10 cellular contexts compared by ENCODE assay signal in the genomic region with DNA sequence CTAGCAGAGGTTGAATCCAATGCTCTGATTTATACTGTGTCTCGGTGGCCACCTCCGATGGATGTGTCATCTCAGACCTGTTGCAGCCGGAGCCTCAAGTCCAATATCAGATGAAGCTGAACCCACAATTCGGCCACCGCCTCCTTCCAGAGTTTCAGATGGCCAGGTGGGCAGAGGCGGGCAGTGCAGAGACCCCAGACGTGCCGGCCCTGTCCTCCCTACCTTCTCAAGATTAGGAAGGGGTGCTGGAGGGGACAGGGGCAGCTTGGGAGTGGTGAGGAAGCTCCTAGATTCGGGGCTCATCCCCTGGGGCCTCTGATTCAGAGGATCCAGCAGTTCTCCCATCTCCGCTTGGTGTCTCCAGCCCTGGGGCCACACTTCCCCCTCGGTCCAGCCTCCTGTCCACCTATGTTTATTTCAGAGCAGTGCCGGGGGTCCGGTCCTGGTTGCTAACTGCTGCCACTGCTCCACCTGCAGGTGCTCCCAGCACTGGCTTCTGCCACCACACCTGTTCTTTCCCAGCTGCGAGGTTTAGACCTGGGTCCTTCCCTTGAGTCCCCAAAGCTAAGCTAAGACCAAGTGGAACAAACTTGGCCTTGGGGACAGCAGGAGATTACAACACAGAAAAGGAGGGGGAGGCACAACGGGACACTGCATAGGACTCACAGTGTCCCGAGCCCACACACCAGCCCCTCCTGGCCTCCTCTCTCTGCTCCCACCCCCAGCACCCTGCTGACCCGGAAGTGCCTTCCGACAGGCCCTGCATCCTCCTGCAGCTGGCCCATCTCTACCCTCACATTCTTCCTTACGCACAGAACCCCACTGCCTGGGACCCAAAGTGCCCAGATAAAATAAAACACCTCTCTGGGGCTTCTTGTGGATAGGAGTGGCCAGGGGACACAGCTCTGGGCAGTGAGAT.
DNase-seq lines count a peak whose midpoint lies in the region; ATAC-seq and TF ChIP-seq lines count a peak whose summit lies in the region.
"Had no signal": no experiment of that assay in that cellular context is flagged by ENCODE, and none has a peak within 500 bp of the region (broad histone marks: within the 10 kb centered on the region; RNA-seq: fewer than 3 reads in every experiment).

No MANE protein-coding gene starts in this region.

- H3K4me2 ChIP-seq in osteoblast (ENCODE audit: insufficient read depth, low read length): peak overlapping the region; percentile 87

- H3K27ac ChIP-seq in osteoblast (ENCODE audit: low read depth, low read length): no peak overlapping the region

- no peak for TF ChIP-seq CTCF in osteoblast (IDR thresholded peaks at IDR 0.05; ENCODE audit: extremely low read depth, low read depth, low read length)

- H2AFZ ChIP-seq in osteoblast (ENCODE audit: low read length): no peak overlapping the region

- no peaks in the 10 kb centered on the region for H3K9me3 Mint-ChIP-seq in activated CD4-positive, alpha-beta T cell treated with anti-CD3 and anti-CD28 coated beads, Interleukin-2, amount 10 ng/mL, durations not matched to agents 24 days and 14 days
- H3K9me3 Mint-ChIP-seq in IgD-negative memory B cell: no peaks in the 10 kb centered on the region
- no peaks in the 10 kb centered on the region for H3K9me3 Mint-ChIP-seq in activated naive CD8-positive, alpha-beta T cell treated with anti-CD3 and anti-CD28 coated beads, Interleukin-2, amount 50 U/mL, for 24 hours

- H3K9me3 ChIP-seq in osteoblast (ENCODE audit: low read depth, low read length): no peaks in the 10 kb centered on the region

- peaks cover 8% of the 10 kb centered on the region for H3K4me1 Mint-ChIP-seq in activated CD4-positive, alpha-beta T cell treated with anti-CD3 and anti-CD28 coated beads, Interleukin-2, amount 10 ng/mL, durations not matched to agents 24 days and 14 days
- peaks cover 3 to 6% (median 6%) of the 10 kb centered on the region in 3 donors for H3K4me1 Mint-ChIP-seq in IgD-negative memory B cell
- H3K4me1 Mint-ChIP-seq in activated naive CD8-positive, alpha-beta T cell treated with anti-CD3 and anti-CD28 coated beads, Interleukin-2, amount 50 U/mL, for 24 hours: peaks cover 9% of the 10 kb centered on the region

- peaks cover 39% of the 10 kb centered on the region for H3K27me3 Mint-ChIP-seq in activated CD4-positive, alpha-beta T cell treated with anti-CD3 and anti-CD28 coated beads, Interleukin-2, amount 10 ng/mL, durations not matched to agents 24 days and 14 days
- peaks cover 11% of the 10 kb centered on the region for H3K27me3 Mint-ChIP-seq in IgD-negative memory B cell
- H3K27me3 Mint-ChIP-seq in activated naive CD8-positive, alpha-beta T cell treated with anti-CD3 and anti-CD28 coated beads, Interleukin-2, amount 50 U/mL, for 24 hours: peaks cover 13% of the 10 kb centered on the region

- H3K36me3 ChIP-seq in osteoblast (ENCODE audit: insufficient read depth, low read length): no peaks in the 10 kb centered on the region

- no peaks in the 10 kb centered on the region for H3K36me3 Mint-ChIP-seq in activated CD4-positive, alpha-beta T cell treated with anti-CD3 and anti-CD28 coated beads, Interleukin-2, amount 10 ng/mL, durations not matched to agents 24 days and 14 days (ENCODE audit: low read depth)
- no peaks in the 10 kb centered on the region for H3K36me3 Mint-ChIP-seq in IgD-negative memory B cell
- no peaks in the 10 kb centered on the region for H3K36me3 Mint-ChIP-seq in activated naive CD8-positive, alpha-beta T cell treated with anti-CD3 and anti-CD28 coated beads, Interleukin-2, amount 50 U/mL, for 24 hours (ENCODE audit: low read depth)

- no peak for ATAC-seq in activated naive CD8-positive, alpha-beta T cell treated with anti-CD3 and anti-CD28 coated beads, Interleukin-2, amount 50 U/mL, for 24 hours
- ATAC-seq in GM18858 (IDR thresholded peaks at IDR 0.05; ENCODE audit: unreplicated experiment): no peak
- no peak for ATAC-seq in HG03135 (IDR thresholded peaks at IDR 0.05; ENCODE audit: unreplicated experiment)

- intact Hi-C loops in activated CD4-positive, alpha-beta T cell treated with anti-CD3 and anti-CD28 coated beads, Interleukin-2, amount 10 ng/mL, durations not matched to agents 24 days and 14 days (cut with micrococcal nuclease): loop anchor here (10.0 kb wide), 1 partner anchor 739 kb away; a partner anchor contains a TSS

- no peak overlapping the region for H3K4me3 ChIP-seq in osteoblast (ENCODE audit: insufficient read depth, low read length)

- no peaks in the 10 kb centered on the region for H3K79me2 ChIP-seq in osteoblast (ENCODE audit: insufficient read depth, low read length)

- peak overlapping the region; percentile 95 for H3K4me3 Mint-ChIP-seq in activated CD4-positive, alpha-beta T cell treated with anti-CD3 and anti-CD28 coated beads, Interleukin-2, amount 10 ng/mL, durations not matched to agents 24 days and 14 days
- peak overlapping the region; percentile 63 to 99 (median 90) for H3K4me3 Mint-ChIP-seq in IgD-negative memory B cell
- H3K4me3 Mint-ChIP-seq in activated naive CD8-positive, alpha-beta T cell treated with anti-CD3 and anti-CD28 coated beads, Interleukin-2, amount 50 U/mL, for 24 hours: peak overlapping the region; percentile 85

- H3K27me3 ChIP-seq in osteoblast (ENCODE audit: insufficient read depth, low read length): peaks cover 17% of the 10 kb centered on the region

- H3K27ac Mint-ChIP-seq in activated CD4-positive, alpha-beta T cell treated with anti-CD3 and anti-CD28 coated beads, Interleukin-2, amount 10 ng/mL, durations not matched to agents 24 days and 14 days: no peak overlapping the region
- H3K27ac Mint-ChIP-seq in IgD-negative memory B cell: peak overlapping the region in 1 of 3 donors; percentile 48
- no peak overlapping the region for H3K27ac Mint-ChIP-seq in activated naive CD8-positive, alpha-beta T cell treated with anti-CD3 and anti-CD28 coated beads, Interleukin-2, amount 50 U/mL, for 24 hours

- H3K4me1 ChIP-seq in osteoblast (ENCODE audit: insufficient read depth, low read length): peaks cover 27% of the 10 kb centered on the region

- no peak for DNase-seq in activated CD4-positive, alpha-beta T cell treated with anti-CD3 and anti-CD28 coated beads, Interleukin-2, amount 10 ng/mL, durations not matched to agents 24 days and 14 days
- no peak for DNase-seq in activated CD4-positive, alpha-beta T cell treated with anti-CD3 and anti-CD28 coated beads for 4 hours
- no peak for DNase-seq in activated naive CD8-positive, alpha-beta T cell treated with anti-CD3 and anti-CD28 coated beads, Interleukin-2, amount 50 U/mL, for 24 hours
- peak; percentile 83 for DNase-seq in osteoblast (ENCODE audit: insufficient read length, low spot score, missing footprints)
- DNase-seq in activated CD8-positive, alpha-beta memory T cell treated with anti-CD3 and anti-CD28 coated beads for 24 hours: no peak
- DNase-seq: activated CD4-positive, alpha-beta T cell treated with anti-CD3 and anti-CD28 coated beads, Interleukin-2, amount 50 U/mL, for 1 hour; GF-D8 had no signal

- H4K20me1 ChIP-seq in osteoblast (ENCODE audit: insufficient read depth, low read length): no peaks in the 10 kb centered on the region
